Comparison of ENCODE assay signal across 11 cellular contexts in genomic region chr7:102008535-102009262, GRCh38.
A peak's percentile ranks its signal among the peaks of the same experiment; 100 is the strongest.
DNase-seq lines count a peak whose midpoint lies in the region; ATAC-seq and TF ChIP-seq lines count a peak whose summit lies in the region.
"Had no signal": no experiment of that assay in that cellular context is flagged by ENCODE, and none has a peak within 500 bp of the region (broad histone marks: within the 10 kb centered on the region; RNA-seq: fewer than 3 reads in every experiment).

No MANE protein-coding gene starts in this region.

- H3K4me3 ChIP-seq in breast epithelium (no peak overlapping the region), OCI-LY1 (ENCODE audit: low read depth, low read length, poor library complexity, severe bottlenecking) (no peak overlapping the region), upper lobe of right lung (no peak overlapping the region)
- H3K4me3 ChIP-seq: upper lobe of left lung had no signal

- no peak for TF ChIP-seq POLR2A in breast epithelium (IDR thresholded peaks at IDR 0.05)

- TF ChIP-seq CTCF in MCF 10A (IDR thresholded peaks at IDR 0.05; ENCODE audit: unreplicated experiment) (no peak), breast epithelium (IDR thresholded peaks at IDR 0.05) (no peak), OCI-LY1 (IDR thresholded peaks at IDR 0.05; ENCODE audit: low read length) (no peak), upper lobe of right lung (IDR thresholded peaks at IDR 0.05) (no peak)

- H3K9me3 ChIP-seq in breast epithelium (no peaks in the 10 kb centered on the region), OCI-LY1 (ENCODE audit: low read length) (no peaks in the 10 kb centered on the region), upper lobe of right lung (no peaks in the 10 kb centered on the region)
- H3K9me3 ChIP-seq: upper lobe of left lung had no signal

- no peak overlapping the region for H2AFZ ChIP-seq in OCI-LY1 (ENCODE audit: low read length)

- no peak overlapping the region for H3K4me3 Mint-ChIP-seq in MCF 10A (ENCODE audit: unreplicated experiment)

- no peaks in the 10 kb centered on the region for H4K20me1 ChIP-seq in OCI-LY1 (ENCODE audit: insufficient read depth, low read length)

- H3K27me3 Mint-ChIP-seq in MCF 10A (ENCODE audit: insufficient read depth, unreplicated experiment): no peaks in the 10 kb centered on the region

- H3K36me3 ChIP-seq in breast epithelium (no peaks in the 10 kb centered on the region), OCI-LY1 (ENCODE audit: insufficient read depth, low read length) (peaks cover 75% of the 10 kb centered on the region), upper lobe of right lung (no peaks in the 10 kb centered on the region)
- H3K36me3 ChIP-seq: upper lobe of left lung had no signal

- H3K27ac Mint-ChIP-seq in MCF 10A (ENCODE audit: low read depth, unreplicated experiment): no peak overlapping the region

- intact Hi-C loops in MCF 10A (cut with micrococcal nuclease) (no loop called here), breast epithelium (cut with DNase I; ENCODE audit: low total_unique reads) (loop anchor here (1.0 kb wide), 1 partner anchor 10 kb away; no protein-coding TSS in a partner anchor), left colon (cut with DNase I, micrococcal nuclease) (no loop called here), upper lobe of right lung (cut with DNase I) (no loop called here)

- CTCF ChIA-PET in MCF 10A (lab: Yijun Ruan, JAX): interaction anchor here (0.7 to 1.1 kb wide), 2 partner anchors 19 to 34 kb away, joined by 3 read pairs; no protein-coding TSS in a partner anchor

- ATAC-seq in left colon (peak; percentile 96), upper lobe of right lung (peak; percentile 5), GM21528 (IDR thresholded peaks at IDR 0.05; ENCODE audit: low FRiP score, unreplicated experiment) (no peak), GM18519 (IDR thresholded peaks at IDR 0.05; ENCODE audit: low FRiP score, unreplicated experiment) (no peak)

- H3K4me1 Mint-ChIP-seq in MCF 10A (ENCODE audit: insufficient read depth, unreplicated experiment): peaks cover 18% of the 10 kb centered on the region

- H3K9me3 Mint-ChIP-seq in MCF 10A (ENCODE audit: unreplicated experiment): no peaks in the 10 kb centered on the region

- H3K9me2 ChIP-seq in OCI-LY1 (ENCODE audit: low read depth, low read length): no peaks in the 10 kb centered on the region

- DNase-seq in MCF 10A (ENCODE audit: unreplicated experiment) (peak; percentile 81), breast epithelium (ENCODE audit: low spot score in 2 of 2) (no peak), left colon (peak; percentile 75 to 86), upper lobe of right lung (no peak), inferior parietal cortex (ENCODE audit: extremely low spot score) (no peak)
- DNase-seq: NCI-H1436, SHP77 treated with DMSO at 0.1 percent for 48 hours, upper lobe of left lung had no signal

- no TSS peak for BruUV-seq in MCF 10A (replicated peaks; lab: Mats Ljungman, UMichigan)

- H3K4me1 ChIP-seq in breast epithelium (no peaks in the 10 kb centered on the region), OCI-LY1 (ENCODE audit: insufficient read depth, low read length, severe bottlenecking) (no peaks in the 10 kb centered on the region), upper lobe of right lung (no peaks in the 10 kb centered on the region)
- H3K4me1 ChIP-seq: upper lobe of left lung had no signal

- H3K79me2 ChIP-seq in OCI-LY1 (ENCODE audit: insufficient read depth, low read length): peaks cover 41% of the 10 kb centered on the region

- peaks cover 12% of the 10 kb centered on the region for H3K36me3 Mint-ChIP-seq in MCF 10A (ENCODE audit: insufficient read depth, unreplicated experiment)

- no peaks in the 10 kb centered on the region for H3F3A ChIP-seq in OCI-LY1 (ENCODE audit: insufficient read depth, low read length)

- POLR2A ChIA-PET in MCF 10A (lab: Yijun Ruan, JAX): interaction anchor here (0.5 to 1.3 kb wide), 3 partner anchors 44 to 126 kb away, joined by 3 to 9 read pairs (median 4); no protein-coding TSS in a partner anchor

- H3K4me2 ChIP-seq in OCI-LY1 (ENCODE audit: low read length): no peak overlapping the region

- H3K27me3 ChIP-seq in breast epithelium: no peaks in the 10 kb centered on the region
- H3K27me3 ChIP-seq in OCI-LY1 (ENCODE audit: insufficient read depth, low read length): no peaks in the 10 kb centered on the region
- H3K27me3 ChIP-seq in upper lobe of right lung: no peaks in the 10 kb centered on the region
- H3K27me3 ChIP-seq: upper lobe of left lung had no signal

- H3K9ac ChIP-seq in OCI-LY1 (ENCODE audit: low read length): no peak overlapping the region

- H3K27ac ChIP-seq in breast epithelium: no peak overlapping the region
- H3K27ac ChIP-seq in OCI-LY1 (ENCODE audit: low read depth, low read length, poor library complexity, severe bottlenecking): peak overlapping the region; percentile 53
- no peak overlapping the region for H3K27ac ChIP-seq in upper lobe of right lung

Comparison
In these comparisons a context has a peak if more than half of its experiments do, and no peak if none do; other contexts are left out.
1. DNase-seq: peak in MCF 10A (single experiment) and left colon (2 of 2); none in breast epithelium (0 of 2), upper lobe of right lung (single experiment) and inferior parietal cortex (single experiment).
2. ATAC-seq: peak in left colon (single experiment) and upper lobe of right lung (single experiment); none in GM21528 (single experiment) and GM18519 (single experiment).